In the genomic region with DNA sequence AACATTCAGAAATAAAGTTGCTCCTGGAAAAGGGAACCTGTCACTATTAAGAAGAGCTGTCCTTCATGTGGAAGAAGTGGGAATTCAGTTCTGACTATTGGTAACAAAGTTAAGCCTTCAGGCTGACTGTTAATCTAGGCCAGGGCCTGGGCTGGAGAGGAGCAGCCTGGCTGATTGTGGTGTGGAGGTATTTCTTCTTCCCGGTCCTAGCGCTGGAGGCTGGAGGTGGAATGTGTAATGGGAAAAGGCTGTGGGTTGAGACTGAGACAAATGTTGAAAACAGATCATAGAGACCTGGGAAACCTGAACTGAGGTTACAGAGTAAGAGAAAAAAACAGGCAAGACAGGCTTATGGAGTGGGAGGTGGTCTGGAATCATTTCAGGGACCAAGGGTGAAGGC, we compare ENCODE assay signal across 1 cellular context.
TF ChIP-seq lines count a peak whose summit lies in the region.

No MANE protein-coding gene starts in this region.

TF ChIP-seq in H1, 55 proteins besides CTCF, POLR2A, EP300 and RAD21:
- TF ChIP-seq SRF (IDR thresholded peaks at IDR 0.05; ENCODE audit: low read depth, low read length) (no peak), BRCA1 (IDR thresholded peaks at IDR 0.05; ENCODE audit: low read depth, low read length) (no peak), FOSL1 (IDR thresholded peaks at IDR 0.05; ENCODE audit: insufficient read depth, low read depth, low read length) (no peak), ZNF274 (IDR thresholded peaks at IDR 0.05; ENCODE audit: borderline replicate concordance, extremely low read depth, low read length) (no peak)
TF ChIP-seq in H1: peak in this region for 0.
